11 cellular contexts compared by ENCODE assay signal in the genomic region with DNA sequence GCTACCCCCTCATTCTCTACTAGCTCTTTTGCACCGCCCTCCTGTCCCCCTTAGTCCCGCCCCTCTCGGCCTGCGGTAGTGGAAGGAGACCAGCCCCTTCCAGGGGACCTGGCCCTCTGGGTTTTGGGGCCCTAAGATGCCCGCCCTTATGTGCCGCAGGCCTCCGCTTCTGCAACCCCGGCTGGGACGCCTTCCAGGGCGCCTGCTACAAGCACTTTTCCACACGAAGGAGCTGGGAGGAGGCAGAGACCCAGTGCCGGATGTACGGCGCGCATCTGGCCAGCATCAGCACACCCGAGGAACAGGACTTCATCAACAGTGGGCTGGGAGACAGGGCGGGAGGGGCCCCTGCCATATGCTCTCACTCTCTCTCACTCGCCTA. TPM values are rescaled to one million over a fixed set of nuclear protein-coding genes. Genes with fewer than 3 reads are reported as not detected.
DNase-seq lines count a peak whose midpoint lies in the region; ATAC-seq lines count a peak whose summit lies in the region.
"Had no signal": no experiment of that assay in that cellular context is flagged by ENCODE, and none has a peak within 500 bp of the region (broad histone marks: within the 10 kb centered on the region; RNA-seq: fewer than 3 reads in every experiment).

No MANE protein-coding gene starts in this region.

- peaks cover 44% of the 10 kb centered on the region for H3K4me1 ChIP-seq in stomach smooth muscle (ENCODE audit: control insufficient read depth, insufficient read depth, low read length)

- no peaks in the 10 kb centered on the region for H3K9me3 Mint-ChIP-seq in activated CD4-positive, alpha-beta T cell treated with anti-CD3 and anti-CD28 coated beads for 36 hours (ENCODE audit: low read depth)
- no peaks in the 10 kb centered on the region for H3K9me3 Mint-ChIP-seq in activated naive CD8-positive, alpha-beta T cell (ENCODE audit: low read depth)

- H3K27me3 Mint-ChIP-seq in activated CD4-positive, alpha-beta T cell treated with anti-CD3 and anti-CD28 coated beads for 36 hours = peaks cover 50% of the 10 kb centered on the region
- peaks cover 37% of the 10 kb centered on the region for H3K27me3 Mint-ChIP-seq in activated naive CD8-positive, alpha-beta T cell

- POLR2A ChIA-PET in activated CD4-positive, alpha-beta T cell treated with anti-CD3 and anti-CD28 coated beads for 36 hours (lab: Charles Lee) = no interaction called here

- no peak overlapping the region for H3K27ac Mint-ChIP-seq in activated CD4-positive, alpha-beta T cell treated with anti-CD3 and anti-CD28 coated beads for 36 hours
- no peak overlapping the region for H3K27ac Mint-ChIP-seq in activated naive CD8-positive, alpha-beta T cell

- intact Hi-C loops in activated CD4-positive, alpha-beta T cell treated with anti-CD3 and anti-CD28 coated beads for 36 hours (cut with DNase I, micrococcal nuclease) = loop anchor here (1.0 kb wide), 2 partner anchors 31 to 49 kb away; a partner anchor contains a TSS

- H3K36me3 ChIP-seq in stomach smooth muscle (ENCODE audit: control insufficient read depth in 2 of 2, insufficient read depth in 2 of 2, low read length in 2 of 2) = no peaks in the 10 kb centered on the region
- H3K36me3 ChIP-seq: pancreas, thyroid gland had no signal

- H3K27me3 ChIP-seq in stomach smooth muscle (ENCODE audit: control insufficient read depth in 1 of 2, insufficient read depth in 2 of 2, low read length in 2 of 2) = peaks cover 10 to 14% of the 10 kb centered on the region in 2 donors
- H3K27me3 ChIP-seq: thyroid gland had no signal

- peaks cover 40% of the 10 kb centered on the region for H3K4me1 Mint-ChIP-seq in activated CD4-positive, alpha-beta T cell treated with anti-CD3 and anti-CD28 coated beads for 36 hours
- H3K4me1 Mint-ChIP-seq in activated naive CD8-positive, alpha-beta T cell (ENCODE audit: low read depth) = peaks cover 37% of the 10 kb centered on the region

- DNase-seq in activated CD4-positive, alpha-beta T cell treated with anti-CD3 and anti-CD28 coated beads for 36 hours = peak; percentile 34
- DNase-seq in activated CD4-positive, alpha-beta T cell treated with anti-CD3 and anti-CD28 coated beads, Interleukin-2, amount 50 U/mL, for 1 hour = no peak
- no peak for DNase-seq in NOMO-1 treated with dmso at 0.1 percent for 144 hours (lab: John Stamatoyannopoulos, UW; ENCODE audit: unreplicated experiment)
- no peak for DNase-seq in occipital lobe (lab: John Stamatoyannopoulos, UW)
- DNase-seq in D341Med (ENCODE audit: low spot score) = no peak

- ATAC-seq in activated CD4-positive, alpha-beta T cell treated with anti-CD3 and anti-CD28 coated beads for 36 hours = no peak

- CTCF ChIA-PET in activated CD4-positive, alpha-beta T cell treated with anti-CD3 and anti-CD28 coated beads for 36 hours (lab: Charles Lee) = interaction anchor here (0.7 to 7.7 kb wide), 5 partner anchors 10 to 237 kb away, joined by 3 to 117 read pairs (median 5); no protein-coding TSS in a partner anchor

- H3K4me3 ChIP-seq in iPS-18c (ENCODE audit: insufficient read depth, low read depth, low read length) (peak overlapping the region; percentile 44), stomach smooth muscle (ENCODE audit: low read length in 2 of 2) (peak overlapping the region; percentile 67 to 73)

- no peak overlapping the region for H3K27ac ChIP-seq in stomach smooth muscle (ENCODE audit: low read length)
- H3K27ac ChIP-seq: pancreas, thyroid gland had no signal

- H3K9ac ChIP-seq in stomach smooth muscle (ENCODE audit: low read length in 2 of 2) = peak overlapping the region in 1 of 2 donors; percentile 17

- H3K9me3 ChIP-seq in iPS-18c (ENCODE audit: control insufficient read depth, insufficient read depth, low read length) (no peaks in the 10 kb centered on the region), stomach smooth muscle (ENCODE audit: control insufficient read depth in 2 of 2, low read length in 2 of 2) (no peaks in the 10 kb centered on the region)
- H3K9me3 ChIP-seq: pancreas, thyroid gland had no signal

- H3K4me3 Mint-ChIP-seq in activated CD4-positive, alpha-beta T cell treated with anti-CD3 and anti-CD28 coated beads for 36 hours = peak overlapping the region; percentile 37
- peak overlapping the region; percentile 83 for H3K4me3 Mint-ChIP-seq in activated naive CD8-positive, alpha-beta T cell

- no peaks in the 10 kb centered on the region for H3K36me3 Mint-ChIP-seq in activated CD4-positive, alpha-beta T cell treated with anti-CD3 and anti-CD28 coated beads for 36 hours (ENCODE audit: low read depth)
- no peaks in the 10 kb centered on the region for H3K36me3 Mint-ChIP-seq in activated naive CD8-positive, alpha-beta T cell

RNA-seq across cellular contexts. Expression of a gene that starts 14.9 kb away (rescaled TPM):
- not detected for total RNA-seq in activated CD4-positive, alpha-beta T cell treated with anti-CD3 and anti-CD28 coated beads for 36 hours
- total RNA-seq in occipital lobe = 95.8 TPM
- total RNA-seq: dermis microvascular lymphatic vessel endothelial cell had no signal

RNA-seq across cellular contexts. Expression of a gene that starts 20.4 kb away (rescaled TPM):
- total RNA-seq in activated CD4-positive, alpha-beta T cell treated with anti-CD3 and anti-CD28 coated beads for 36 hours = under 1 TPM in 1 of 2 experiments, not detected in 1; 0.02 TPM
- 24.0 TPM for total RNA-seq in occipital lobe

RNA-seq across cellular contexts. Expression of a gene that starts 37.6 kb away (rescaled TPM):
- under 1 TPM in 1 of 2 experiments, not detected in 1; 0.34 TPM for total RNA-seq in activated CD4-positive, alpha-beta T cell treated with anti-CD3 and anti-CD28 coated beads for 36 hours
- not detected for total RNA-seq in occipital lobe
- total RNA-seq: dermis microvascular lymphatic vessel endothelial cell, pancreas had no signal

RNA-seq across cellular contexts. Expression of a gene that starts 48.6 kb away (rescaled TPM):
- total RNA-seq in activated CD4-positive, alpha-beta T cell treated with anti-CD3 and anti-CD28 coated beads for 36 hours = under 1 TPM; 0.88 to 0.98 TPM
- total RNA-seq in occipital lobe = 3.1 TPM
- total RNA-seq: dermis microvascular lymphatic vessel endothelial cell had no signal

RNA-seq across cellular contexts. Expression of a gene that starts 55.5 kb away (rescaled TPM):
- 10 to 100 TPM; 38.5 to 48.7 TPM for total RNA-seq in activated CD4-positive, alpha-beta T cell treated with anti-CD3 and anti-CD28 coated beads for 36 hours
- 10.3 TPM for total RNA-seq in occipital lobe

Comparison
In these comparisons a context has a peak if more than half of its experiments do, and no peak if none do; other contexts are left out.
1. RNA of a gene that starts 14.9 kb away (total RNA-seq): 95.8 TPM in occipital lobe (single experiment); not detected in activated CD4-positive, alpha-beta T cell treated with anti-CD3 and anti-CD28 coated beads for 36 hours; every median in the first group is over 10 times any median in the second.
2. RNA of a gene that starts 20.4 kb away (total RNA-seq): 24.0 TPM in occipital lobe (single experiment); 0.02 TPM in activated CD4-positive, alpha-beta T cell treated with anti-CD3 and anti-CD28 coated beads for 36 hours; every median in the first group is over 10 times any median in the second.